In genomic region chr9:128881884-128882676, GRCh38 we compare ENCODE assay signal across 1 cellular context.
TF ChIP-seq lines count a peak whose summit lies in the region.

TSS of gene KYAT1 (minus strand) at chr9:128881950. CDS start at chr9:128845405, 36,545 bp downstream.
TSS of gene LRRC8A (plus strand) at chr9:128882133. CDS start at chr9:128907165, 25,032 bp downstream.

TF ChIP-seq in liver, 16 proteins besides CTCF, POLR2A, EP300 and RAD21 (continued from another document):
- TF ChIP-seq REST (IDR thresholded peaks at IDR 0.05): peak; percentile 80
- peak; percentile 38 for TF ChIP-seq ATF3 (IDR thresholded peaks at IDR 0.05)
- peak; percentile 65 for TF ChIP-seq SP1 (IDR thresholded peaks at IDR 0.05)
- TF ChIP-seq HNF4G (IDR thresholded peaks at IDR 0.05): no peak
